In the genomic region with DNA sequence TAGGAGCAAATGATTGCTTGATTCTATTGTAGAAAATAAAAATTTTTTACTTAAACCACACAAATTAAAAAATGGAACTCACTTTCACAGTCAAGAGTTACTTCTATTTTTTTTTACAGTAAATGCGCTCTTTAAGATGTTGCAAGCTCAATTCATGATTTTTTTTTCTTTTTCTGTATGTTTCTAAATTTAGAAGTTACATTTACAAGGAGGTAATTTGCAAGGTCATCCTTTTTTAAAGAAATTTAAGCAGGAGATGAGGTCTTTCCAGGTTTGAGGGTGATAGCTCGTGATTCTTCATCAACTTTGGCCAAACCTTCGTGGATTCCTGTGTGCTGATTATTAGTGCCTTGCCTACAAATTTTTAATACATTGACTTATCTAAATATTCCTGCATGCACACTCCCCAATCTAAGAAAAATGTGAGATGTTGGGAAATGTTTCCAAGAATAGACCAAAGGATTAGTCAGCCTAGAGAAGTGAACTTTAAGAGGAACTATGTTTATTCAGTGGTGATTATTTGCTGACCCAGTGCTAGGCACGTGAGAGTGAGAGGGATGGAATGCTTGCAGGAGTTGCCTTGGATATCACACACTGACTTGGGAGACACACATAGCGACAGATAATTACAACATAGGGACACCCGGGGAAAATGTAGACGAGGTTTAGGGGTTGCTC, we compare ENCODE assay signal across 23 cellular contexts.
DNase-seq lines count a peak whose midpoint lies in the region; ATAC-seq, FAIRE-seq and TF ChIP-seq lines count a peak whose summit lies in the region.
"Had no signal": no experiment of that assay in that cellular context is flagged by ENCODE, and none has a peak within 500 bp of the region (broad histone marks: within the 10 kb centered on the region; RNA-seq: fewer than 3 reads in every experiment).

No MANE protein-coding gene starts in this region.

- WGBS in stomach, 5 donors: 47 to 66% (median 51%) methylated on average over 7 of the region's 7 CpGs

- CTCF ChIA-PET in activated CD8-positive, alpha-beta memory T cell treated with anti-CD3 and anti-CD28 coated beads, Interleukin-2, amount 10 ng/mL, durations not matched to agents 7 days and 5 days (lab: Charles Lee): no interaction called here

- no peak for DNase-seq in Right ventricle myocardium superior
- DNase-seq in left ventricle myocardium inferior: no peak
- no peak for DNase-seq in upper lobe of right lung
- DNase-seq in activated CD8-positive, alpha-beta memory T cell treated with anti-CD3 and anti-CD28 coated beads, Interleukin-2, amount 10 ng/mL, durations not matched to agents 7 days and 5 days: no peak
- no peak for DNase-seq in stomach
- DNase-seq: activated naive CD4-positive, alpha-beta T cell treated with Interleukin-2 at 50 U/mL for 16 hours; COR-L47; HCEC 1CT; head of caudate nucleus; KG1; NCI-H146; SW 1271 had no signal

- H3K4me1 ChIP-seq in left ventricle myocardium inferior (peaks cover 5% of the 10 kb centered on the region), upper lobe of right lung (peaks cover 8% of the 10 kb centered on the region), stomach (peaks cover 0 to 34% (median 2%) of the 10 kb centered on the region in 4 donors)
- H3K4me1 ChIP-seq: suprapubic skin had no signal

- H3K27ac ChIP-seq in left ventricle myocardium inferior (replicated peaks): no peak overlapping the region
- H3K27ac ChIP-seq in upper lobe of right lung: no peak overlapping the region
- no peak overlapping the region for H3K27ac ChIP-seq in stomach
- H3K27ac ChIP-seq: cardiac muscle cell, suprapubic skin had no signal

- peaks cover 7% of the 10 kb centered on the region for H3K36me3 Mint-ChIP-seq in brain
- H3K36me3 Mint-ChIP-seq in activated CD8-positive, alpha-beta memory T cell treated with anti-CD3 and anti-CD28 coated beads, Interleukin-2, amount 10 ng/mL, durations not matched to agents 7 days and 5 days: peaks cover 7% of the 10 kb centered on the region

- peaks cover 2% of the 10 kb centered on the region for H3K27me3 Mint-ChIP-seq in brain
- H3K27me3 Mint-ChIP-seq in activated CD8-positive, alpha-beta memory T cell treated with anti-CD3 and anti-CD28 coated beads, Interleukin-2, amount 10 ng/mL, durations not matched to agents 7 days and 5 days: no peaks in the 10 kb centered on the region

- ATAC-seq in Right ventricle myocardium superior (ENCODE audit: poor library complexity) (peak; percentile 62), upper lobe of right lung (peak; percentile 86)
- no peak for ATAC-seq in activated CD8-positive, alpha-beta memory T cell treated with anti-CD3 and anti-CD28 coated beads, Interleukin-2, amount 10 ng/mL, durations not matched to agents 7 days and 5 days
- no peak for ATAC-seq in activated CD4-positive, CD25-positive, alpha-beta regulatory T cell treated with anti-CD3 and anti-CD28 coated beads, Interleukin-2, amount 50 U/mL, for 24 hours
- ATAC-seq: WTC11 had no signal

- H3K4me3 Mint-ChIP-seq in brain: peak overlapping the region in 1 of 5 experiments; percentile 30
- H3K4me3 Mint-ChIP-seq in activated CD8-positive, alpha-beta memory T cell treated with anti-CD3 and anti-CD28 coated beads, Interleukin-2, amount 10 ng/mL, durations not matched to agents 7 days and 5 days: no peak overlapping the region
- H3K4me3 Mint-ChIP-seq: nephron, WTC11 had no signal

- TF ChIP-seq CTCF in left ventricle myocardium inferior (IDR thresholded peaks at IDR 0.05; ENCODE audit: borderline replicate concordance) (no peak), brain (conservative IDR thresholded peaks at IDR 0.05) (no peak), upper lobe of right lung (IDR thresholded peaks at IDR 0.05) (no peak), stomach (IDR thresholded peaks at IDR 0.05) (no peak)

- no peak for TF ChIP-seq POLR2A in stomach (IDR thresholded peaks at IDR 0.05)

- H3K36me3 ChIP-seq in left ventricle myocardium inferior (no peaks in the 10 kb centered on the region), upper lobe of right lung (no peaks in the 10 kb centered on the region), stomach (no peaks in the 10 kb centered on the region)
- H3K36me3 ChIP-seq: cardiac muscle cell, suprapubic skin had no signal

- TF ChIP-seq EP300 in stomach (IDR thresholded peaks at IDR 0.05): no peak

- H3K27me3 ChIP-seq in left ventricle myocardium inferior (ENCODE audit: low read depth) (no peaks in the 10 kb centered on the region), upper lobe of right lung (no peaks in the 10 kb centered on the region), stomach (no peaks in the 10 kb centered on the region)
- H3K27me3 ChIP-seq: cardiac muscle cell, suprapubic skin had no signal

- intact Hi-C loops in Right ventricle myocardium superior (cut with DNase I): no loop called here
- intact Hi-C loops in left ventricle myocardium inferior (cut with micrococcal nuclease): no loop called here
- intact Hi-C loops in upper lobe of right lung (cut with DNase I): no loop called here
- intact Hi-C loops in stomach (cut with DNase I; ENCODE audit: low total_unique reads): no loop called here

- H3K4me1 Mint-ChIP-seq in brain: peaks cover 36% of the 10 kb centered on the region
- H3K4me1 Mint-ChIP-seq in activated CD8-positive, alpha-beta memory T cell treated with anti-CD3 and anti-CD28 coated beads, Interleukin-2, amount 10 ng/mL, durations not matched to agents 7 days and 5 days: peaks cover 10% of the 10 kb centered on the region

- peak overlapping the region in 3 of 5 experiments; percentile 15 to 61 (median 25) for H3K27ac Mint-ChIP-seq in brain
- no peak overlapping the region for H3K27ac Mint-ChIP-seq in activated CD8-positive, alpha-beta memory T cell treated with anti-CD3 and anti-CD28 coated beads, Interleukin-2, amount 10 ng/mL, durations not matched to agents 7 days and 5 days

- H3K9me3 ChIP-seq in left ventricle myocardium inferior (replicated peaks) (peaks cover 14% of the 10 kb centered on the region), upper lobe of right lung (no peaks in the 10 kb centered on the region), stomach (peaks cover 0 to 8% (median 2%) of the 10 kb centered on the region in 4 donors)
- H3K9me3 ChIP-seq: suprapubic skin had no signal

- H3K4me3 ChIP-seq in left ventricle myocardium inferior: no peak overlapping the region
- no peak overlapping the region for H3K4me3 ChIP-seq in upper lobe of right lung
- no peak overlapping the region for H3K4me3 ChIP-seq in stomach
- H3K4me3 ChIP-seq: cardiac muscle cell, suprapubic skin had no signal

- FAIRE-seq in islet of Langerhans (lab: Jason Lieb, UNC): peak; percentile 30
- FAIRE-seq: A204.1, endometrium, G401.6, GM12892 had no signal

- peaks cover 9 to 12% (median 12%) of the 10 kb centered on the region in 5 experiments for H3K9me3 Mint-ChIP-seq in brain
- peaks cover 6% of the 10 kb centered on the region for H3K9me3 Mint-ChIP-seq in activated CD8-positive, alpha-beta memory T cell treated with anti-CD3 and anti-CD28 coated beads, Interleukin-2, amount 10 ng/mL, durations not matched to agents 7 days and 5 days (ENCODE audit: low read depth)

Comparison
In these comparisons a context has a peak if more than half of its experiments do, and no peak if none do; other contexts are left out.
1. ATAC-seq: peak in Right ventricle myocardium superior (single experiment) and upper lobe of right lung (single experiment); none in activated CD8-positive, alpha-beta memory T cell treated with anti-CD3 and anti-CD28 coated beads, Interleukin-2, amount 10 ng/mL, durations not matched to agents 7 days and 5 days (single experiment) and activated CD4-positive, CD25-positive, alpha-beta regulatory T cell treated with anti-CD3 and anti-CD28 coated beads, Interleukin-2, amount 50 U/mL, for 24 hours (0 of 2).